Comparison of ENCODE assay signal across 8 cellular contexts in the genomic region with DNA sequence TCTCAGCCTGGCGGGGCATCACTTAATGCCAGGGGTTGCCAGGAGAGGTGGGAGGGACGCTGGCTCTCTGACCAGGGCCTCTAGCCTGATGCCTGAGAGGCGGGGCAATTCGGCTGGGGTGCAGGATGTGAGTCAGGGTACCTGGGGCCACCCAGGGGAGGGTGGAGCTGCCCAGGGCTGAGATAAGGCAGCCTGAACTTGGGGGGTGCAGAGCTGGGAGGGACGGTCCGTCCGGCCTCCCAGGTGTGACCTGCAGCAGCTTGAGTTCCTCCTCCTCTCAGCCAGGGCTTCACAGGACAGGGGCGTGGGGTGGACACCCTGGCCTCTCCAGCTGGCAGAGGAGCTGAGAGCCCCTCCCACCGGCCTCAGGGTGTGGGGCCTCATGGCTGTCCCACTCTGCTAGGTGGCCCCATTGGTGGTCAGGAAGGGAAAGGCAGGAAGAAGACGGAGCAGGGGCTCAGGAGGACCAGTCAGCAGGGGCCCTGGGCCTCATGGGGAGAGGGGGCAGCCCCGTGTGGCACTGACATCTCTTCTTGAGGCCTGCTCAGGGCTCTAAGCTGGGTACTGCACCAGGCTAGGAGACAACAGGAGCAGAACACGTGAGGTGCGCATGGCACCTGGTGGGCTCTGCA. TPM values are rescaled to one million over a fixed set of nuclear protein-coding genes. Genes with fewer than 3 reads are reported as not detected.
DNase-seq lines count a peak whose midpoint lies in the region; ATAC-seq and TF ChIP-seq lines count a peak whose summit lies in the region.

No MANE protein-coding gene starts in this region.

- H3K27me3 Mint-ChIP-seq in MCF 10A (ENCODE audit: insufficient read depth, unreplicated experiment) = no peaks in the 10 kb centered on the region
- no peaks in the 10 kb centered on the region for H3K27me3 Mint-ChIP-seq in naive thymus-derived CD4-positive, alpha-beta T cell

- POLR2A ChIA-PET in Panc1 (lab: Charles Lee) = interaction anchor here (0.7 kb wide), 1 partner anchor 40 kb away, joined by 3 read pairs; no protein-coding TSS in a partner anchor
- POLR2A ChIA-PET in MCF 10A (lab: Yijun Ruan, JAX) = interaction anchor here (0.9 to 2.9 kb wide), 7 partner anchors 10 to 89 kb away, joined by 3 to 33 read pairs (median 4); partner anchors contain the start of genes ESRRA, PRDX5 and TRMT112
- POLR2A ChIA-PET in naive thymus-derived CD4-positive, alpha-beta T cell (lab: Charles Lee) = interaction anchor here (3.5 kb wide), 1 partner anchor 40 kb away, joined by 25 read pairs; the partner anchor contains the start of genes PRDX5 and TRMT112

- H3K27me3 ChIP-seq in DND-41 (ENCODE audit: insufficient read depth, low read length, poor library complexity) (no peaks in the 10 kb centered on the region), Panc1 (ENCODE audit: control insufficient read depth, insufficient read depth, low read length) (no peaks in the 10 kb centered on the region)
- no peaks in the 10 kb centered on the region for H3K27me3 ChIP-seq in naive thymus-derived CD4-positive, alpha-beta T cell (ENCODE audit: control insufficient read depth in 2 of 2, insufficient read depth in 2 of 2, low read length in 2 of 2)

- H3K4me3 Mint-ChIP-seq in MCF 10A (ENCODE audit: unreplicated experiment) = peak overlapping the region; percentile 82
- peak overlapping the region; percentile 33 to 100 (median 62) for H3K4me3 Mint-ChIP-seq in naive thymus-derived CD4-positive, alpha-beta T cell

- peaks cover 23% of the 10 kb centered on the region for H3K79me2 ChIP-seq in DND-41 (ENCODE audit: insufficient read depth, low read length)

- peak overlapping the region; percentile 78 to 98 for H3K4me3 ChIP-seq in DND-41 (ENCODE audit: low read depth in 1 of 2, low read length in 2 of 2)
- peak overlapping the region; percentile 76 to 86 for H3K4me3 ChIP-seq in Panc1 (ENCODE audit: low read depth in 2 of 2, low read length in 2 of 2)
- peak overlapping the region; percentile 60 for H3K4me3 ChIP-seq in naive thymus-derived CD4-positive, alpha-beta T cell (ENCODE audit: low read length)

- peaks cover 21% of the 10 kb centered on the region for H3K36me3 Mint-ChIP-seq in MCF 10A (ENCODE audit: insufficient read depth, unreplicated experiment)
- peaks cover 0 to 21% (median 2%) of the 10 kb centered on the region in 5 donors for H3K36me3 Mint-ChIP-seq in naive thymus-derived CD4-positive, alpha-beta T cell

- no peaks in the 10 kb centered on the region for H3K9me3 Mint-ChIP-seq in MCF 10A (ENCODE audit: unreplicated experiment)
- H3K9me3 Mint-ChIP-seq in naive thymus-derived CD4-positive, alpha-beta T cell = no peaks in the 10 kb centered on the region

- peaks cover 35% of the 10 kb centered on the region for H3K4me1 Mint-ChIP-seq in MCF 10A (ENCODE audit: insufficient read depth, unreplicated experiment)
- peaks cover 16 to 40% (median 30%) of the 10 kb centered on the region in 7 donors for H3K4me1 Mint-ChIP-seq in naive thymus-derived CD4-positive, alpha-beta T cell

- peak overlapping the region; percentile 89 for H3K27ac ChIP-seq in DND-41 (ENCODE audit: low read length)
- peak overlapping the region; percentile 85 for H3K27ac ChIP-seq in Panc1 (ENCODE audit: low read length)
- H3K27ac ChIP-seq in naive thymus-derived CD4-positive, alpha-beta T cell (ENCODE audit: low read depth, low read length) = peak overlapping the region; percentile 68

- H4K20me1 ChIP-seq in DND-41 (ENCODE audit: insufficient read depth, low read length) = peaks cover 3% of the 10 kb centered on the region; the same call in 1 of the 2 replicates

- TF ChIP-seq CTCF in DND-41 (IDR thresholded peaks at IDR 0.05; ENCODE audit: borderline replicate concordance, extremely low read depth, low read length, poor library complexity, severe bottlenecking) = no peak
- no peak for TF ChIP-seq CTCF in Panc1 (IDR thresholded peaks at IDR 0.05)
- TF ChIP-seq CTCF in MCF 10A (IDR thresholded peaks at IDR 0.05; ENCODE audit: unreplicated experiment) = no peak

- peaks cover 26% of the 10 kb centered on the region for H3K4me1 ChIP-seq in DND-41 (ENCODE audit: insufficient read depth, low read length)
- H3K4me1 ChIP-seq in Panc1 (ENCODE audit: control insufficient read depth, insufficient read depth, low read length) = peaks cover 56% of the 10 kb centered on the region
- H3K4me1 ChIP-seq in naive thymus-derived CD4-positive, alpha-beta T cell (ENCODE audit: control insufficient read depth in 2 of 2, insufficient read depth in 2 of 2, low read length in 2 of 2) = peaks cover 10 to 16% of the 10 kb centered on the region in 2 donors

- no peak overlapping the region for H3K27ac Mint-ChIP-seq in MCF 10A (ENCODE audit: low read depth, unreplicated experiment)
- H3K27ac Mint-ChIP-seq in naive thymus-derived CD4-positive, alpha-beta T cell = peak overlapping the region in 2 of 9 donors; percentile 19 to 77

- DNase-seq in DND-41 (no peak), Panc1 (ENCODE audit: low read depth, low spot score) (peak; percentile 18), MCF 10A (ENCODE audit: unreplicated experiment) (peak; percentile 70), DMS153 treated with DMSO at 0.1 percent for 48 hours (lab: John Stamatoyannopoulos, UW; ENCODE audit: unreplicated experiment) (no peak), cerebellar cortex (ENCODE audit: low spot score) (no peak), NCI-H1417 treated with DMSO at 0.1 percent for 48 hours (lab: John Stamatoyannopoulos, UW) (no peak)
- DNase-seq in naive thymus-derived CD4-positive, alpha-beta T cell = peak in 1 of 9 donors; percentile 48

- ATAC-seq in DND-41 (ENCODE audit: insufficient read depth, low read depth) = no peak
- ATAC-seq in Panc1 = peak; percentile 59
- peak; percentile 9 for ATAC-seq in naive thymus-derived CD4-positive, alpha-beta T cell
- ATAC-seq in GM18868 (IDR thresholded peaks at IDR 0.05; ENCODE audit: unreplicated experiment) = no peak

- H3K9me3 ChIP-seq in DND-41 (ENCODE audit: insufficient read depth, low read length, severe bottlenecking) (no peaks in the 10 kb centered on the region), Panc1 (ENCODE audit: control insufficient read depth, insufficient read depth, low read depth, low read length) (no peaks in the 10 kb centered on the region)
- H3K9me3 ChIP-seq in naive thymus-derived CD4-positive, alpha-beta T cell (ENCODE audit: control insufficient read depth in 2 of 3, low read length in 3 of 3) = no peaks in the 10 kb centered on the region

- H3K4me2 ChIP-seq in DND-41 (ENCODE audit: insufficient read depth, low read length) = peak overlapping the region; percentile 100

- CTCF ChIA-PET in Panc1 (lab: Charles Lee) (interaction anchor here (0.6 to 2.0 kb wide), 4 partner anchors 12 to 293 kb away, joined by 3 to 14 read pairs (median 8); partner anchors contain the start of genes PRDX5 and TRMT112), MCF 10A (lab: Yijun Ruan, JAX) (interaction anchor here (0.6 to 8.8 kb wide), 7 partner anchors 10 to 302 kb away, joined by 3 to 148 read pairs (median 10); partner anchors contain the start of genes PRDX5 and TRMT112)
- CTCF ChIA-PET in naive thymus-derived CD4-positive, alpha-beta T cell (lab: Charles Lee) = no interaction called here

- in situ Hi-C loops in Panc1 (cut with HindIII; ENCODE audit: low pct_unique_long_range_greater_than_20kb, low sequenced_read_pairs) = no loop called here

- peak overlapping the region; percentile 96 for H3K9ac ChIP-seq in DND-41 (ENCODE audit: low read depth, low read length)

- BruUV-seq in Panc1 (replicated peaks; lab: Mats Ljungman, UMichigan) = no TSS peak
- no TSS peak for BruUV-seq in MCF 10A (replicated peaks; lab: Mats Ljungman, UMichigan)

- intact Hi-C loops in Panc1 (cut with micrococcal nuclease; ENCODE audit: unreplicated experiment) = loop anchor here (5.0 kb wide), 1 partner anchor 294 kb away; no protein-coding TSS in a partner anchor
- intact Hi-C loops in MCF 10A (cut with micrococcal nuclease) = loop anchor here (5.0 kb wide), 2 partner anchors 106 to 294 kb away; partner anchors contain the start of gene PLCB3
- intact Hi-C loops in naive thymus-derived CD4-positive, alpha-beta T cell (cut with micrococcal nuclease) = loop anchor here in 1 of 2 donors (5.0 kb wide), 1 partner anchor 151 kb away; the partner anchor contains the start of gene FERMT3

- H2AFZ ChIP-seq in DND-41 (ENCODE audit: low read depth, low read length) = peak overlapping the region; percentile 99

- H3K36me3 ChIP-seq in DND-41 (ENCODE audit: insufficient read depth, low read length) = peaks cover 28% of the 10 kb centered on the region
- H3K36me3 ChIP-seq in Panc1 (ENCODE audit: control insufficient read depth, insufficient read depth, low read length) = peaks cover 2% of the 10 kb centered on the region; the same call in 1 of the 2 replicates
- peaks cover 0 to 44% (median 3%) of the 10 kb centered on the region in 3 experiments for H3K36me3 ChIP-seq in naive thymus-derived CD4-positive, alpha-beta T cell (ENCODE audit: control insufficient read depth in 2 of 3, insufficient read depth in 3 of 3, low read length in 3 of 3)

RNA-seq across cellular contexts. Expression of gene RPS6KA4, which starts 0.9 kb away (rescaled TPM):
- total RNA-seq in Panc1 (2021; ENCODE audit: unreplicated experiment) (74.0 TPM), MCF 10A (2022) (42.5 and 46.5 TPM in 2 replicates)
- polyA plus RNA-seq in Panc1 (2012; ENCODE audit: insufficient read length) = 74.3 TPM
- total RNA-seq in naive thymus-derived CD4-positive, alpha-beta T cell = 10 to 100 TPM; 14.2 to 35.7 (median 27.9) TPM
- polyA plus RNA-seq in naive thymus-derived CD4-positive, alpha-beta T cell = 1 to 10 TPM; 4.6 to 7.7 TPM

RNA-seq across cellular contexts. Expression of gene CCDC88B, which starts 18.0 kb away (rescaled TPM):
- total RNA-seq in Panc1 (2021; ENCODE audit: unreplicated experiment) (17.1 TPM), MCF 10A (2022) (4.2 and 6.0 TPM in 2 replicates)
- polyA plus RNA-seq in Panc1 (2012; ENCODE audit: insufficient read length) = 36.1 TPM
- total RNA-seq in naive thymus-derived CD4-positive, alpha-beta T cell = 100 to 1,000 TPM in 3 of 5 experiments, 10 to 100 TPM in 2; 73.4 to 182 (median 116) TPM
- 10 to 100 TPM; 12.8 to 35.1 TPM for polyA plus RNA-seq in naive thymus-derived CD4-positive, alpha-beta T cell

RNA-seq across cellular contexts. Expression of gene PRDX5, which starts 40.1 kb away (rescaled TPM):
- total RNA-seq in Panc1 (2021; ENCODE audit: unreplicated experiment) = 492 TPM
- 1,326 TPM for polyA plus RNA-seq in Panc1 (2012; ENCODE audit: insufficient read length)
- total RNA-seq in MCF 10A (2022) = 274 and 302 TPM in 2 replicates
- 10 to 100 TPM; 41.4 to 99.2 (median 55.2) TPM for total RNA-seq in naive thymus-derived CD4-positive, alpha-beta T cell
- polyA plus RNA-seq in naive thymus-derived CD4-positive, alpha-beta T cell = 100 to 1,000 TPM; 184 to 195 TPM

RNA-seq across cellular contexts. Expression of gene TRMT112, which starts 40.7 kb away (rescaled TPM):
- total RNA-seq in Panc1 (2021; ENCODE audit: unreplicated experiment) = 341 TPM
- 654 TPM for polyA plus RNA-seq in Panc1 (2012; ENCODE audit: insufficient read length)
- total RNA-seq in MCF 10A (2022) = 284 and 354 TPM in 2 replicates
- 100 to 1,000 TPM in 4 of 5 experiments, 10 to 100 TPM in 1; 90.9 to 208 (median 152) TPM for total RNA-seq in naive thymus-derived CD4-positive, alpha-beta T cell
- 100 to 1,000 TPM; 527 to 613 TPM for polyA plus RNA-seq in naive thymus-derived CD4-positive, alpha-beta T cell

RNA-seq across cellular contexts. Expression of gene ESRRA, which starts 52.7 kb away (rescaled TPM):
- total RNA-seq in Panc1 (2021; ENCODE audit: unreplicated experiment) = 81.6 TPM
- 60.2 TPM for polyA plus RNA-seq in Panc1 (2012; ENCODE audit: insufficient read length)
- total RNA-seq in MCF 10A (2022) = 52.0 and 63.4 TPM in 2 replicates
- total RNA-seq in naive thymus-derived CD4-positive, alpha-beta T cell = 10 to 100 TPM; 23.7 to 42.0 (median 27.9) TPM
- polyA plus RNA-seq in naive thymus-derived CD4-positive, alpha-beta T cell = 10 to 100 TPM in 1 of 2 donors, 1 to 10 TPM in 1; 5.3 to 12.9 TPM

Comparison
In these comparisons a context has a peak if more than half of its experiments do, and no peak if none do; other contexts are left out.
1. ATAC-seq: peak in Panc1 (single experiment) and naive thymus-derived CD4-positive, alpha-beta T cell (single experiment); none in DND-41 (single experiment) and GM18868 (single experiment).
2. DNase-seq: peak in Panc1 (single experiment) and MCF 10A (single experiment); none in DND-41 (single experiment), DMS153 treated with DMSO at 0.1 percent for 48 hours (single experiment), cerebellar cortex (single experiment) and NCI-H1417 treated with DMSO at 0.1 percent for 48 hours (single experiment).
3. Peak in every context shown above with its lines, with median percentiles within 50 percentile points of each other: H3K27ac ChIP-seq and H3K4me3 ChIP-seq.